Comparison of ENCODE assay signal across 14 cellular contexts in genomic region chr5:131685514-131686171, GRCh38.
"Had no signal": no experiment of that assay in that cellular context is flagged by ENCODE, and none has a peak within 500 bp of the region (broad histone marks: within the 10 kb centered on the region; RNA-seq: fewer than 3 reads in every experiment).

No MANE protein-coding gene starts in this region.

- H3K9me3 Mint-ChIP-seq: activated T-helper 17 cell treated with anti-CD3 and anti-CD28 coated beads, Interleukin-2, amount 50 U/mL, for 72 hours; stimulated activated effector memory CD8-positive, alpha-beta T cell treated with anti-CD3 and anti-CD28 coated beads, Interleukin-12 subunit alpha, Interleukin-12 subunit beta, amount 100 ng/mL, for 72 hours had no signal

- H3K9ac ChIP-seq: parathyroid adenoma had no signal

- H3K4me1 Mint-ChIP-seq: activated naive CD8-positive, alpha-beta T cell treated with anti-CD3 and anti-CD28 coated beads, Interleukin-2, amount 50 U/mL, for 24 hours; activated T-helper 17 cell treated with anti-CD3 and anti-CD28 coated beads, Interleukin-2, amount 50 U/mL, for 72 hours; stimulated activated effector memory CD8-positive, alpha-beta T cell treated with anti-CD3 and anti-CD28 coated beads, Interleukin-12 subunit alpha, Interleukin-12 subunit beta, amount 100 ng/mL, for 72 hours had no signal

- ATAC-seq: activated CD4-positive, CD25-positive, alpha-beta regulatory T cell treated with anti-CD3 and anti-CD28 coated beads, Interleukin-2, amount 50 U/mL, for 24 hours; activated naive CD8-positive, alpha-beta T cell treated with anti-CD3 and anti-CD28 coated beads, Interleukin-2, amount 50 U/mL, for 24 hours; activated T-helper 17 cell treated with anti-CD3 and anti-CD28 coated beads, Interleukin-2, amount 50 U/mL, for 72 hours; left cardiac atrium; naive thymus-derived CD8-positive, alpha-beta T cell; stimulated activated effector memory CD8-positive, alpha-beta T cell treated with anti-CD3 and anti-CD28 coated beads, Interleukin-12 subunit alpha, Interleukin-12 subunit beta, amount 100 ng/mL, for 72 hours had no signal

- H2AFZ ChIP-seq: parathyroid adenoma had no signal

- H3K27me3 Mint-ChIP-seq: activated naive CD8-positive, alpha-beta T cell treated with anti-CD3 and anti-CD28 coated beads, Interleukin-2, amount 50 U/mL, for 24 hours; activated T-helper 17 cell treated with anti-CD3 and anti-CD28 coated beads, Interleukin-2, amount 50 U/mL, for 72 hours; naive thymus-derived CD8-positive, alpha-beta T cell had no signal

- H3K4me3 ChIP-seq: cardiac muscle cell, dorsolateral prefrontal cortex, thyroid gland had no signal

- H3K4me1 ChIP-seq: parathyroid adenoma, thyroid gland had no signal

- H3K9me3 ChIP-seq: thyroid gland had no signal

- H3K79me2 ChIP-seq: parathyroid adenoma had no signal

- DNase-seq: activated CD4-positive, alpha-beta T cell treated with anti-CD3 and anti-CD28 coated beads, Interleukin-2, amount 50 U/mL, for 4 hours; activated naive CD4-positive, alpha-beta T cell treated with Interleukin-2 at 50 U/mL for 16 hours; activated naive CD8-positive, alpha-beta T cell treated with anti-CD3 and anti-CD28 coated beads, Interleukin-2, amount 50 U/mL, for 24 hours; dorsolateral prefrontal cortex; endodermal cell; left cardiac atrium; naive thymus-derived CD8-positive, alpha-beta T cell; retina; thyroid gland had no signal

- H3K27ac ChIP-seq: cardiac muscle cell, parathyroid adenoma, thyroid gland had no signal

- H3K4me3 Mint-ChIP-seq: activated naive CD8-positive, alpha-beta T cell treated with anti-CD3 and anti-CD28 coated beads, Interleukin-2, amount 50 U/mL, for 24 hours; activated T-helper 17 cell treated with anti-CD3 and anti-CD28 coated beads, Interleukin-2, amount 50 U/mL, for 72 hours; endodermal cell; naive thymus-derived CD8-positive, alpha-beta T cell; stimulated activated effector memory CD8-positive, alpha-beta T cell treated with anti-CD3 and anti-CD28 coated beads, Interleukin-12 subunit alpha, Interleukin-12 subunit beta, amount 100 ng/mL, for 72 hours had no signal

- H3K27me3 ChIP-seq: cardiac muscle cell, dorsolateral prefrontal cortex, thyroid gland had no signal

- H3K27ac Mint-ChIP-seq: activated naive CD8-positive, alpha-beta T cell treated with anti-CD3 and anti-CD28 coated beads, Interleukin-2, amount 50 U/mL, for 24 hours; activated T-helper 17 cell treated with anti-CD3 and anti-CD28 coated beads, Interleukin-2, amount 50 U/mL, for 72 hours; endodermal cell; naive thymus-derived CD8-positive, alpha-beta T cell; stimulated activated effector memory CD8-positive, alpha-beta T cell treated with anti-CD3 and anti-CD28 coated beads, Interleukin-12 subunit alpha, Interleukin-12 subunit beta, amount 100 ng/mL, for 72 hours had no signal
